34 cellular contexts compared by ENCODE assay signal in the genomic region with DNA sequence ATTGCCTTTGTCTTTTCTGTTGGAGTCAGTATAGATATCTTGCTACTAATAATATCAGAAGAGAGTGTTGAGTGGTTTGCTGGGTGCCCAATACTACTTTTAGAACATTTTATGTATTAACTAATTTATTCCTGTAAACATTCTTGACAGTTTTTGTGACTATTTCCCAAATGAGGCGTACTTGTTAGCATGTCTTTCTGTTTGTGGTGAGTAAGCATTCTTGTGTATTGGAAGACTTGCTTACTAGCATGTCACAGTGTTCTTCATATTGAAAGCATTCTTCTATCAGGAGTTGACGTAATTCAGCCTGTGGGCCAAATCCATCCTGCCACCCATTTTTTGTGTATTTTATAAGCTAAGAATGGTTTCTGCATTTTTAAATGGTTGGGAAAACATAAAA. TPM values are rescaled to one million over a fixed set of nuclear protein-coding genes. Genes with fewer than 3 reads are reported as not detected.
"Had no signal": no experiment of that assay in that cellular context is flagged by ENCODE, and none has a peak within 500 bp of the region (broad histone marks: within the 10 kb centered on the region; RNA-seq: fewer than 3 reads in every experiment).

No MANE protein-coding gene starts in this region.

- H3K4me3 ChIP-seq: adrenal gland, ascending aorta, esophagus muscularis mucosa, heart left ventricle, left lung, lower lobe of right lung, mucosa of descending colon, stomach, testis, transverse colon had no signal

- H3K27ac ChIP-seq: adrenal gland, ascending aorta, brain microvascular endothelial cell, esophagus muscularis mucosa, heart left ventricle, left lung, lower lobe of right lung, stomach, testis, transverse colon, WERI-Rb-1 had no signal

- DNase-seq: activated CD4-positive, alpha-beta memory T cell treated with anti-CD3 and anti-CD28 coated beads for 36 hours; activated CD4-positive, alpha-beta T cell treated with anti-CD3 and anti-CD28 coated beads, Interleukin-2, amount 10 ng/mL, durations not matched to agents 24 days and 14 days; activated CD4-positive, CD25-positive, alpha-beta regulatory T cell treated with anti-CD3 and anti-CD28 coated beads, Interleukin-2, amount 50 U/mL, for 72 hours; activated CD8-positive, alpha-beta memory T cell treated with anti-CD3 and anti-CD28 coated beads, Interleukin-2, amount 50 U/mL, for 4 hours; activated effector memory CD4-positive, alpha-beta T cell treated with anti-CD3 and anti-CD28 coated beads, Interleukin-2, amount 50 U/mL, for 16 hours; activated naive CD4-positive, alpha-beta T cell treated with anti-CD3 and anti-CD28 coated beads for 36 hours; activated naive CD8-positive, alpha-beta T cell treated with anti-CD3 and anti-CD28 coated beads for 36 hours; activated T-cell treated with anti-CD3 and anti-CD28 coated beads, Interleukin-2, amount 50 U/mL, for 1 hour; adrenal gland; brain microvascular endothelial cell; central memory CD4-positive, alpha-beta T cell; effector CD4-positive, alpha-beta T cell; heart left ventricle; hypothalamus; immature natural killer cell; left lung; lower lobe of right lung; mesendoderm; mucosa of descending colon; posterior cingulate gyrus; right cardiac atrium; stimulated activated CD4-positive, alpha-beta T cell treated with anti-CD3 and anti-CD28 coated beads, Interleukin-15, amount 100 ng/mL, for 24 hours; stimulated activated CD4-positive, alpha-beta T cell treated with anti-CD3 and anti-CD28 coated beads, Interleukin-2, amount 100 ng/mL, for 24 hours; stimulated activated naive B cell treated with anti-CD40 and anti-IgM and Interleukin-4, amounts not matched to agents 10 μg/mL and 1 μg/mL and 100 μg/mL, for 72 hours; stomach; SW 1271; T-helper 9 cell; testis; transverse colon; WERI-Rb-1 had no signal

- H3K27me3 ChIP-seq: ascending aorta, brain microvascular endothelial cell, esophagus muscularis mucosa, left lung, stomach, testis, transverse colon had no signal

RNA-seq across cellular contexts. Expression of a gene that starts 20.3 kb away (rescaled TPM):
- total RNA-seq: activated CD4-positive, alpha-beta memory T cell treated with anti-CD3 and anti-CD28 coated beads for 36 hours; activated CD4-positive, alpha-beta T cell treated with anti-CD3 and anti-CD28 coated beads, Interleukin-2, amount 10 ng/mL, durations not matched to agents 24 days and 14 days; activated CD8-positive, alpha-beta memory T cell treated with anti-CD3 and anti-CD28 coated beads for 36 hours; activated naive CD4-positive, alpha-beta T cell treated with anti-CD3 and anti-CD28 coated beads for 36 hours; activated naive CD8-positive, alpha-beta T cell treated with anti-CD3 and anti-CD28 coated beads for 36 hours; activated T-helper 1 cell treated with anti-CD3 and anti-CD28 coated beads, Interleukin-12 subunit alpha, Interleukin-12 subunit beta, Interleukin-2, Interleukin-4 antibody, amounts not matched to agents 30 ng/mL and 10 ng/mL and 1 ng/mL, durations not matched to agents 14 hours and 24 hours and 36 hours had no signal
